Comparison of ENCODE assay signal across 8 cellular contexts in genomic region chr19:7197169-7197759, GRCh38.
DNase-seq lines count a peak whose midpoint lies in the region; ATAC-seq, FAIRE-seq and TF ChIP-seq lines count a peak whose summit lies in the region.

No MANE protein-coding gene starts in this region.

- H3K36me3 ChIP-seq in SJSA1 (no peaks in the 10 kb centered on the region), neural progenitor cell (no peaks in the 10 kb centered on the region)

- H3K27ac ChIP-seq in SJSA1 (no peak overlapping the region), neural progenitor cell (no peak overlapping the region)

- in situ Hi-C loops in KBM-7 (cut with MboI; ENCODE audit: low pct_unique_long_range_greater_than_20kb, low sequenced_read_pairs), result no loop called here

- H4K20me1 ChIP-seq in neural progenitor cell (ENCODE audit: low read depth), result no peaks in the 10 kb centered on the region

- peaks cover 9% of the 10 kb centered on the region for H3K27me3 Mint-ChIP-seq in activated naive CD4-positive, alpha-beta T cell treated with anti-CD3 and anti-CD28 coated beads for 36 hours (ENCODE audit: low read depth)
- peaks cover 8% of the 10 kb centered on the region for H3K27me3 Mint-ChIP-seq in neural progenitor cell (ENCODE audit: insufficient read depth, low read depth)
- peaks cover 58% of the 10 kb centered on the region for H3K27me3 Mint-ChIP-seq in stimulated activated naive CD8-positive, alpha-beta T cell treated with anti-CD3 and anti-CD28 coated beads, Interleukin-15, amount 100 ng/mL, for 72 hours

- intact Hi-C loops in activated naive CD4-positive, alpha-beta T cell treated with anti-CD3 and anti-CD28 coated beads for 36 hours (cut with micrococcal nuclease), result loop anchor here (5.0 kb wide), 1 partner anchor 1125 kb away; the partner anchor contains the start of genes NDUFA7 and RPS28

- H3K4me3 ChIP-seq in SJSA1 (no peak overlapping the region), neural progenitor cell (peak overlapping the region; percentile 51)

- H3K27me3 ChIP-seq in SJSA1 (replicated peaks) (no peaks in the 10 kb centered on the region), neural progenitor cell (no peaks in the 10 kb centered on the region)

- no peak overlapping the region for H3K9ac ChIP-seq in neural progenitor cell

- ATAC-seq in GM21717 (IDR thresholded peaks at IDR 0.05; ENCODE audit: unreplicated experiment), result peak; percentile 49
- peak; percentile 84 for ATAC-seq in stimulated activated naive CD8-positive, alpha-beta T cell treated with anti-CD3 and anti-CD28 coated beads, Interleukin-15, amount 100 ng/mL, for 72 hours

- no peak for TF ChIP-seq CTCF in neural progenitor cell (IDR thresholded peaks at IDR 0.05)

- DNase-seq in DMS153 treated with DMSO at 0.1 percent for 48 hours (lab: John Stamatoyannopoulos, UW; ENCODE audit: unreplicated experiment) (peak; percentile 37), KBM-7 (peak; percentile 98), SJSA1 (ENCODE audit: low read depth in 1 of 2, low spot score in 2 of 2) (peak; percentile 57 to 68), frontal cortex (ENCODE audit: low spot score in 2 of 2) (peak; percentile 67 to 75), neural progenitor cell (ENCODE audit: low spot score) (peak; percentile 92)
- peak; percentile 93 for DNase-seq in activated naive CD4-positive, alpha-beta T cell treated with anti-CD3 and anti-CD28 coated beads for 36 hours
- DNase-seq in stimulated activated naive CD8-positive, alpha-beta T cell treated with anti-CD3 and anti-CD28 coated beads, Interleukin-15, amount 100 ng/mL, for 72 hours, result peak; percentile 84 to 90

- peak overlapping the region; percentile 67 for H3K4me2 ChIP-seq in neural progenitor cell

- peaks cover 24% of the 10 kb centered on the region for H3F3A ChIP-seq in neural progenitor cell (ENCODE audit: low read depth)

- FAIRE-seq in frontal cortex (lab: Jason Lieb, UNC), result no peak

- no peaks in the 10 kb centered on the region for H3K9me3 Mint-ChIP-seq in activated naive CD4-positive, alpha-beta T cell treated with anti-CD3 and anti-CD28 coated beads for 36 hours
- H3K9me3 Mint-ChIP-seq in neural progenitor cell, result no peaks in the 10 kb centered on the region
- H3K9me3 Mint-ChIP-seq in stimulated activated naive CD8-positive, alpha-beta T cell treated with anti-CD3 and anti-CD28 coated beads, Interleukin-15, amount 100 ng/mL, for 72 hours, result no peaks in the 10 kb centered on the region

- H3K4me1 Mint-ChIP-seq in activated naive CD4-positive, alpha-beta T cell treated with anti-CD3 and anti-CD28 coated beads for 36 hours (ENCODE audit: low read depth), result peaks cover 13% of the 10 kb centered on the region
- peaks cover 11% of the 10 kb centered on the region for H3K4me1 Mint-ChIP-seq in neural progenitor cell
- peaks cover 26% of the 10 kb centered on the region for H3K4me1 Mint-ChIP-seq in stimulated activated naive CD8-positive, alpha-beta T cell treated with anti-CD3 and anti-CD28 coated beads, Interleukin-15, amount 100 ng/mL, for 72 hours

- H3K36me3 Mint-ChIP-seq in activated naive CD4-positive, alpha-beta T cell treated with anti-CD3 and anti-CD28 coated beads for 36 hours (ENCODE audit: low read depth), result no peaks in the 10 kb centered on the region
- no peaks in the 10 kb centered on the region for H3K36me3 Mint-ChIP-seq in neural progenitor cell

- peak overlapping the region; percentile 84 for H3K27ac Mint-ChIP-seq in activated naive CD4-positive, alpha-beta T cell treated with anti-CD3 and anti-CD28 coated beads for 36 hours
- peak overlapping the region; percentile 95 for H3K27ac Mint-ChIP-seq in neural progenitor cell
- peak overlapping the region; percentile 38 to 91 for H3K27ac Mint-ChIP-seq in stimulated activated naive CD8-positive, alpha-beta T cell treated with anti-CD3 and anti-CD28 coated beads, Interleukin-15, amount 100 ng/mL, for 72 hours

- peak overlapping the region; percentile 78 for H2AFZ ChIP-seq in neural progenitor cell (replicated peaks)

- H3K4me1 ChIP-seq in SJSA1 (replicated peaks) (peaks cover 7% of the 10 kb centered on the region), neural progenitor cell (no peaks in the 10 kb centered on the region)

- H3K9me3 ChIP-seq in SJSA1 (replicated peaks), result 0 out of 2 replicates have a peak, but pooled peaks cover 3% of the 10 kb centered on the region
- no peaks in the 10 kb centered on the region for H3K9me3 ChIP-seq in neural progenitor cell (ENCODE audit: low read depth)

- H3K79me2 ChIP-seq in neural progenitor cell (ENCODE audit: low read depth), result no peaks in the 10 kb centered on the region

- CTCF ChIA-PET in activated naive CD4-positive, alpha-beta T cell treated with anti-CD3 and anti-CD28 coated beads for 36 hours (lab: Charles Lee), result no interaction called here

- H3K4me3 Mint-ChIP-seq in activated naive CD4-positive, alpha-beta T cell treated with anti-CD3 and anti-CD28 coated beads for 36 hours, result peak overlapping the region; percentile 77
- peak overlapping the region; percentile 90 for H3K4me3 Mint-ChIP-seq in neural progenitor cell
- H3K4me3 Mint-ChIP-seq in stimulated activated naive CD8-positive, alpha-beta T cell treated with anti-CD3 and anti-CD28 coated beads, Interleukin-15, amount 100 ng/mL, for 72 hours, result peak overlapping the region; percentile 85 to 90

Comparison
In these comparisons a context has a peak if more than half of its experiments do, and no peak if none do; other contexts are left out.
1. DNase-seq: peak in every context shown above with its lines; median percentile 98 in KBM-7; 93 in activated naive CD4-positive, alpha-beta T cell treated with anti-CD3 and anti-CD28 coated beads for 36 hours; 92 in neural progenitor cell; 87 in stimulated activated naive CD8-positive, alpha-beta T cell treated with anti-CD3 and anti-CD28 coated beads, Interleukin-15, amount 100 ng/mL, for 72 hours; 71 in frontal cortex; 62 in SJSA1; 37 in DMS153 treated with DMSO at 0.1 percent for 48 hours.